Comparison of ENCODE assay signal across 35 cellular contexts in the genomic region with DNA sequence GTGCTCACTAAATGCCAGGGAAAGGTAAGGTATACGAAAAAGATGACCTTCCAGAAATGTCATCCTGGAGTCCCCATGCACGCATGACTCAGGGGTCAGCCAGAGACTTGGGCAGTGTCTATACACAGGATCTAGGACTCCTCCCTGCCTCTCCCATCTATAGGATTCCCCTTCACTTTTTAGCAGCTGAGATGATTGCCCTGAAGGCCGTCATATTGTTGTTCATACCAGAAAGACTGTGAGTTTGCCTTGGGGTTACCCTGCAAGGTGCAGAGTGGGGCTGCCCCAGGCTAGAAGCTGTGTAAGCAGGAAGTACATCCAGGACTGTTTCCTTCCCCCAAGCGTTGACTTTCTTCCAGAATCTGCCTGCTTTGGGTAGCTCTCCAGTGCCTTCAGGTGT.
"Had no signal": no experiment of that assay in that cellular context is flagged by ENCODE, and none has a peak within 500 bp of the region (broad histone marks: within the 10 kb centered on the region; RNA-seq: fewer than 3 reads in every experiment).

No MANE protein-coding gene starts in this region.

- H3K36me3 Mint-ChIP-seq: activated CD4-positive, alpha-beta memory T cell treated with anti-CD3 and anti-CD28 coated beads for 36 hours; activated naive CD4-positive, alpha-beta T cell treated with anti-CD3 and anti-CD28 coated beads, Interleukin-2, amount 50 U/mL, for 72 hours; activated naive CD8-positive, alpha-beta T cell treated with anti-CD3 and anti-CD28 coated beads for 36 hours had no signal

- ATAC-seq: activated CD8-positive, alpha-beta T cell treated with anti-CD3 and anti-CD28 coated beads for 36 hours; activated T-cell treated with anti-CD3 and anti-CD28 coated beads, Interleukin-2, amount 50 U/mL, for 4 hours; activated T-cell treated with anti-CD3 and anti-CD28 coated beads, Interleukin-2, amount 50 U/mL, for 72 hours; activated T-helper 17 cell treated with anti-CD3 and anti-CD28 coated beads, Interleukin-2, amount 50 U/mL, for 72 hours; body of pancreas had no signal

- H3K9me3 Mint-ChIP-seq: activated B cell treated with CpG ODN at 0.5 μM for 24 hours; activated CD4-positive, alpha-beta memory T cell treated with anti-CD3 and anti-CD28 coated beads for 36 hours; activated CD4-positive, alpha-beta T cell treated with anti-CD3 and anti-CD28 coated beads, Interleukin-2, amount 10 ng/mL, durations not matched to agents 24 days and 14 days; activated CD8-positive, alpha-beta T cell treated with anti-CD3 and anti-CD28 coated beads for 36 hours; activated naive CD4-positive, alpha-beta T cell treated with anti-CD3 and anti-CD28 coated beads for 36 hours; activated naive CD4-positive, alpha-beta T cell treated with anti-CD3 and anti-CD28 coated beads, Interleukin-2, amount 50 U/mL, for 72 hours; activated naive CD8-positive, alpha-beta T cell treated with anti-CD3 and anti-CD28 coated beads for 36 hours; activated T-cell treated with anti-CD3 and anti-CD28 coated beads, Interleukin-2, amount 50 U/mL, for 4 hours; activated T-cell treated with anti-CD3 and anti-CD28 coated beads, Interleukin-2, amount 50 U/mL, for 72 hours; activated T-helper 1 cell treated with anti-CD3 and anti-CD28 coated beads, Interleukin-12 subunit alpha, Interleukin-12 subunit beta, Interleukin-2, Interleukin-4 antibody, amounts not matched to agents 30 ng/mL and 10 ng/mL and 1 ng/mL, durations not matched to agents 14 hours and 24 hours and 36 hours; activated T-helper 17 cell treated with anti-CD3 and anti-CD28 coated beads, Interleukin-2, amount 50 U/mL, for 72 hours; T-helper 1 cell treated with Interleukin-12 subunit alpha and Interleukin-12 subunit beta and Interleukin-4 antibody, amounts not matched to agents 30 μg/mL and 1 μg/mL, for 36 hours; T-helper 2 cell treated with Interferon-gamma antibody and Interleukin-4, amounts not matched to agents 5 μg/mL and 100 μg/mL, for 36 hours had no signal

- H3K27ac ChIP-seq: adrenal gland, body of pancreas, brain microvascular endothelial cell, breast epithelium, VCaP had no signal

- H3K4me3 Mint-ChIP-seq: activated B cell treated with CpG ODN at 0.5 μM for 24 hours; activated CD4-positive, alpha-beta memory T cell treated with anti-CD3 and anti-CD28 coated beads for 36 hours; activated CD4-positive, alpha-beta T cell treated with anti-CD3 and anti-CD28 coated beads, Interleukin-2, amount 10 ng/mL, durations not matched to agents 24 days and 14 days; activated CD8-positive, alpha-beta T cell treated with anti-CD3 and anti-CD28 coated beads for 36 hours; activated naive CD4-positive, alpha-beta T cell treated with anti-CD3 and anti-CD28 coated beads for 36 hours; activated naive CD8-positive, alpha-beta T cell treated with anti-CD3 and anti-CD28 coated beads for 36 hours; activated T-cell treated with anti-CD3 and anti-CD28 coated beads, Interleukin-2, amount 50 U/mL, for 4 hours; activated T-cell treated with anti-CD3 and anti-CD28 coated beads, Interleukin-2, amount 50 U/mL, for 72 hours; activated T-helper 1 cell treated with anti-CD3 and anti-CD28 coated beads, Interleukin-12 subunit alpha, Interleukin-12 subunit beta, Interleukin-2, Interleukin-4 antibody, amounts not matched to agents 30 ng/mL and 10 ng/mL and 1 ng/mL, durations not matched to agents 14 hours and 24 hours and 36 hours; activated T-helper 17 cell treated with anti-CD3 and anti-CD28 coated beads, Interleukin-2, amount 50 U/mL, for 72 hours; T-helper 1 cell treated with Interleukin-12 subunit alpha and Interleukin-12 subunit beta and Interleukin-4 antibody, amounts not matched to agents 30 μg/mL and 1 μg/mL, for 36 hours; T-helper 2 cell treated with Interferon-gamma antibody and Interleukin-4, amounts not matched to agents 5 μg/mL and 100 μg/mL, for 36 hours had no signal

- H3K9me3 ChIP-seq: adrenal gland, body of pancreas, breast epithelium had no signal

- H3K4me1 ChIP-seq: adrenal gland, body of pancreas, breast epithelium had no signal

- H3K36me3 ChIP-seq: adrenal gland, brain microvascular endothelial cell, breast epithelium had no signal

- H3K27me3 Mint-ChIP-seq: activated B cell treated with CpG ODN at 0.5 μM for 24 hours; activated CD4-positive, alpha-beta memory T cell treated with anti-CD3 and anti-CD28 coated beads for 36 hours; activated CD4-positive, alpha-beta T cell treated with anti-CD3 and anti-CD28 coated beads, Interleukin-2, amount 10 ng/mL, durations not matched to agents 24 days and 14 days; activated CD8-positive, alpha-beta T cell treated with anti-CD3 and anti-CD28 coated beads for 36 hours; activated naive CD8-positive, alpha-beta T cell treated with anti-CD3 and anti-CD28 coated beads for 36 hours; activated T-helper 17 cell treated with anti-CD3 and anti-CD28 coated beads, Interleukin-2, amount 50 U/mL, for 72 hours had no signal

- H3K27me3 ChIP-seq: body of pancreas, brain microvascular endothelial cell had no signal

- H3K4me3 ChIP-seq: adrenal gland, body of pancreas, breast epithelium had no signal

- DNase-seq: activated B cell treated with CpG ODN at 0.5 μM for 24 hours; activated CD4-positive, alpha-beta memory T cell treated with anti-CD3 and anti-CD28 coated beads for 36 hours; activated CD4-positive, alpha-beta T cell treated with anti-CD3 and anti-CD28 coated beads for 4 hours; activated CD4-positive, alpha-beta T cell treated with anti-CD3 and anti-CD28 coated beads, Interleukin-2, amount 10 ng/mL, durations not matched to agents 24 days and 14 days; activated CD4-positive, alpha-beta T cell treated with anti-CD3 and anti-CD28 coated beads, Interleukin-2, amount 50 U/mL, for 1 hour; activated CD4-positive, alpha-beta T cell treated with anti-CD3 and anti-CD28 coated beads, Interleukin-2, amount 50 U/mL, for 4 hours; activated CD4-positive, CD25-positive, alpha-beta regulatory T cell treated with anti-CD3 and anti-CD28 coated beads, Interleukin-2, amount 50 U/mL, for 72 hours; activated CD8-positive, alpha-beta memory T cell treated with anti-CD3 and anti-CD28 coated beads, Interleukin-2, amount 50 U/mL, for 4 hours; activated CD8-positive, alpha-beta T cell treated with anti-CD3 and anti-CD28 coated beads for 36 hours; activated effector memory CD4-positive, alpha-beta T cell treated with anti-CD3 and anti-CD28 coated beads, Interleukin-2, amount 50 U/mL, for 16 hours; activated gamma-delta T cell treated with Interleukin-2 at 50 U/mL for 16 hours; activated naive CD4-positive, alpha-beta T cell; activated naive CD4-positive, alpha-beta T cell treated with anti-CD3 and anti-CD28 coated beads for 36 hours; activated naive CD4-positive, alpha-beta T cell treated with anti-CD3 and anti-CD28 coated beads, Interleukin-2, amount 50 U/mL, for 16 hours; activated naive CD8-positive, alpha-beta T cell treated with anti-CD3 and anti-CD28 coated beads for 36 hours; activated T-cell treated with anti-CD3 and anti-CD28 coated beads for 4 hours; activated T-cell treated with anti-CD3 and anti-CD28 coated beads, Interleukin-2, amount 50 U/mL, for 1 hour; activated T-cell treated with anti-CD3 and anti-CD28 coated beads, Interleukin-2, amount 50 U/mL, for 4 hours; activated T-cell treated with anti-CD3 and anti-CD28 coated beads, Interleukin-2, amount 50 U/mL, for 72 hours; adrenal gland; amniotic stem cell; aorta; body of pancreas; brain microvascular endothelial cell; central memory CD4-positive, alpha-beta T cell; T-helper 1 cell; T-helper 2 cell; T-helper 9 cell had no signal

- H3K27ac Mint-ChIP-seq: activated B cell treated with CpG ODN at 0.5 μM for 24 hours; activated CD4-positive, alpha-beta memory T cell treated with anti-CD3 and anti-CD28 coated beads for 36 hours; activated CD4-positive, alpha-beta T cell treated with anti-CD3 and anti-CD28 coated beads, Interleukin-2, amount 10 ng/mL, durations not matched to agents 24 days and 14 days; activated CD8-positive, alpha-beta T cell treated with anti-CD3 and anti-CD28 coated beads for 36 hours; activated naive CD4-positive, alpha-beta T cell treated with anti-CD3 and anti-CD28 coated beads for 36 hours; activated naive CD8-positive, alpha-beta T cell treated with anti-CD3 and anti-CD28 coated beads for 36 hours; activated T-cell treated with anti-CD3 and anti-CD28 coated beads, Interleukin-2, amount 50 U/mL, for 72 hours; activated T-helper 1 cell treated with anti-CD3 and anti-CD28 coated beads, Interleukin-12 subunit alpha, Interleukin-12 subunit beta, Interleukin-2, Interleukin-4 antibody, amounts not matched to agents 30 ng/mL and 10 ng/mL and 1 ng/mL, durations not matched to agents 14 hours and 24 hours and 36 hours; activated T-helper 17 cell treated with anti-CD3 and anti-CD28 coated beads, Interleukin-2, amount 50 U/mL, for 72 hours; T-helper 1 cell treated with Interleukin-12 subunit alpha and Interleukin-12 subunit beta and Interleukin-4 antibody, amounts not matched to agents 30 μg/mL and 1 μg/mL, for 36 hours; T-helper 2 cell treated with Interferon-gamma antibody and Interleukin-4, amounts not matched to agents 5 μg/mL and 100 μg/mL, for 36 hours had no signal

- H3K4me1 Mint-ChIP-seq: activated B cell treated with CpG ODN at 0.5 μM for 24 hours; activated naive CD8-positive, alpha-beta T cell treated with anti-CD3 and anti-CD28 coated beads for 36 hours; activated T-helper 17 cell treated with anti-CD3 and anti-CD28 coated beads, Interleukin-2, amount 50 U/mL, for 72 hours had no signal
